In the genomic region with DNA sequence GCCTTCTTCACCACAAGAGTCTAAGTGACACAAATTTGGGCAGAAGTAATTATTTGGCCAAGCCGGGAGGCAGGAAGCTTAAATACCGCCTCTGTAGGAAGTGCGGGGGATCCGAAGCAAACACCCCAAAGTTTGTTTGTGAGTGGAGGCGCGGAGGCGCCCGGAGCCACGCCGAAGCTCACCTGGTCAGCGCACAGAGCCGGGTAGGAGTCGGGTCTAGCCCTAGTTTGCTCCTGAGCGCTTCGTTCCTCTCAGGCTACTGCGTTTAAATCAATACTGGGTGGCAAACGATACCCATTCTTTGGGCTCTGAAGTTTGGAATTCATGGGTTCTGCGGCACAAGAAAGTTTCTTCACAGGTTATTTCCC, we compare ENCODE assay signal across 8 cellular contexts. TPM values are rescaled to one million over a fixed set of nuclear protein-coding genes. Genes with fewer than 3 reads are reported as not detected.
DNase-seq lines count a peak whose midpoint lies in the region; ATAC-seq and TF ChIP-seq lines count a peak whose summit lies in the region.

No MANE protein-coding gene starts in this region.

- no peak for TF ChIP-seq CTCF in gastrocnemius medialis (IDR thresholded peaks at IDR 0.05 in 4 of 5, conservative IDR thresholded peaks at IDR 0.05 in 1 of 5)

- peaks cover 6% of the 10 kb centered on the region for H3K36me3 Mint-ChIP-seq in activated CD4-positive, alpha-beta T cell treated with anti-CD3 and anti-CD28 coated beads, Interleukin-2, amount 10 ng/mL, durations not matched to agents 24 days and 14 days (ENCODE audit: low read depth)
- H3K36me3 Mint-ChIP-seq in activated T-cell treated with anti-CD3 and anti-CD28 coated beads, Interleukin-2, amount 50 U/mL, for 72 hours (ENCODE audit: insufficient read depth in 2 of 2), result peaks cover 13 to 16% of the 10 kb centered on the region in 2 donors

- peaks cover 24% of the 10 kb centered on the region for H3K9me3 Mint-ChIP-seq in activated CD4-positive, alpha-beta T cell treated with anti-CD3 and anti-CD28 coated beads, Interleukin-2, amount 10 ng/mL, durations not matched to agents 24 days and 14 days
- peaks cover 5 to 11% of the 10 kb centered on the region in 2 donors for H3K9me3 Mint-ChIP-seq in activated T-cell treated with anti-CD3 and anti-CD28 coated beads, Interleukin-2, amount 50 U/mL, for 72 hours

- intact Hi-C loops in activated CD4-positive, alpha-beta T cell treated with anti-CD3 and anti-CD28 coated beads, Interleukin-2, amount 10 ng/mL, durations not matched to agents 24 days and 14 days (cut with micrococcal nuclease), result no loop called here
- intact Hi-C loops in right cardiac atrium (cut with DNase I), result no loop called here
- intact Hi-C loops in gastrocnemius medialis (cut with DNase I; ENCODE audit: low total_unique reads), result no loop called here

- peak overlapping the region; percentile 85 for H3K4me3 Mint-ChIP-seq in activated CD4-positive, alpha-beta T cell treated with anti-CD3 and anti-CD28 coated beads, Interleukin-2, amount 10 ng/mL, durations not matched to agents 24 days and 14 days
- H3K4me3 Mint-ChIP-seq in activated T-cell treated with anti-CD3 and anti-CD28 coated beads, Interleukin-2, amount 50 U/mL, for 72 hours, result peak overlapping the region; percentile 85 to 89

- in situ Hi-C loops in gastrocnemius medialis (cut with MboI; ENCODE audit: low sequenced_read_pairs in 4 of 4), result no loop called here

- peaks cover 4% of the 10 kb centered on the region for H3K4me1 ChIP-seq in right cardiac atrium (ENCODE audit: control insufficient read depth, insufficient read depth, low read length)
- H3K4me1 ChIP-seq in gastrocnemius medialis, result peaks cover 8 to 9% of the 10 kb centered on the region in 2 donors

- peaks cover 77% of the 10 kb centered on the region for H3K27me3 Mint-ChIP-seq in activated CD4-positive, alpha-beta T cell treated with anti-CD3 and anti-CD28 coated beads, Interleukin-2, amount 10 ng/mL, durations not matched to agents 24 days and 14 days
- peaks cover 73% of the 10 kb centered on the region for H3K27me3 Mint-ChIP-seq in activated T-cell treated with anti-CD3 and anti-CD28 coated beads, Interleukin-2, amount 50 U/mL, for 72 hours (ENCODE audit: low read depth)

- H3K4me3 ChIP-seq in right cardiac atrium (ENCODE audit: low read length) (peak overlapping the region; percentile 49), gastrocnemius medialis (peak overlapping the region; percentile 55 to 66 (median 56))

- no peaks in the 10 kb centered on the region for H3K36me3 ChIP-seq in gastrocnemius medialis

- DNase-seq in activated CD4-positive, alpha-beta T cell treated with anti-CD3 and anti-CD28 coated beads, Interleukin-2, amount 10 ng/mL, durations not matched to agents 24 days and 14 days, result peak; percentile 58
- DNase-seq in activated CD4-positive, alpha-beta T cell treated with anti-CD3 and anti-CD28 coated beads, Interleukin-2, amount 50 U/mL, for 1 hour, result no peak
- no peak for DNase-seq in activated T-cell treated with anti-CD3 and anti-CD28 coated beads, Interleukin-2, amount 50 U/mL, for 72 hours
- no peak for DNase-seq in right cardiac atrium
- no peak for DNase-seq in gastrocnemius medialis
- no peak for DNase-seq in T1000 (lab: John Stamatoyannopoulos, UW)
- DNase-seq in stimulated activated CD4-positive, alpha-beta T cell treated with anti-CD3 and anti-CD28 coated beads, Interleukin-2, amount 100 ng/mL, for 48 hours, result no peak

- no peaks in the 10 kb centered on the region for H3K9me3 ChIP-seq in right cardiac atrium (ENCODE audit: control insufficient read depth, low read length)
- peaks cover 0 to 12% (median 0%) of the 10 kb centered on the region in 3 donors for H3K9me3 ChIP-seq in gastrocnemius medialis

- H3K27ac Mint-ChIP-seq in activated CD4-positive, alpha-beta T cell treated with anti-CD3 and anti-CD28 coated beads, Interleukin-2, amount 10 ng/mL, durations not matched to agents 24 days and 14 days, result no peak overlapping the region
- no peak overlapping the region for H3K27ac Mint-ChIP-seq in activated T-cell treated with anti-CD3 and anti-CD28 coated beads, Interleukin-2, amount 50 U/mL, for 72 hours

- TF ChIP-seq POLR2A in gastrocnemius medialis (IDR thresholded peaks at IDR 0.05), result no peak

- H3K27ac ChIP-seq in right cardiac atrium (ENCODE audit: low read length), result no peak overlapping the region
- H3K27ac ChIP-seq in gastrocnemius medialis, result no peak overlapping the region

- 3% methylated on average over 18 of the region's 18 CpGs for WGBS in right cardiac atrium

- ATAC-seq in activated T-cell treated with anti-CD3 and anti-CD28 coated beads, Interleukin-2, amount 50 U/mL, for 72 hours (replicated peaks in 1 of 2), result peak; percentile 18 to 34
- ATAC-seq in right cardiac atrium (peak; percentile 15 to 44), gastrocnemius medialis (no peak), GM19397 (IDR thresholded peaks at IDR 0.05; ENCODE audit: unreplicated experiment) (no peak)

- H3K4me1 Mint-ChIP-seq in activated CD4-positive, alpha-beta T cell treated with anti-CD3 and anti-CD28 coated beads, Interleukin-2, amount 10 ng/mL, durations not matched to agents 24 days and 14 days, result peaks cover 16% of the 10 kb centered on the region
- peaks cover 13% of the 10 kb centered on the region for H3K4me1 Mint-ChIP-seq in activated T-cell treated with anti-CD3 and anti-CD28 coated beads, Interleukin-2, amount 50 U/mL, for 72 hours (ENCODE audit: low read depth)

- H3K27me3 ChIP-seq in right cardiac atrium (ENCODE audit: control insufficient read depth, insufficient read depth) (no peaks in the 10 kb centered on the region), gastrocnemius medialis (peaks cover 26 to 48% (median 29%) of the 10 kb centered on the region in 3 donors)

RNA-seq across cellular contexts. Expression of a gene that starts 0.9 kb away (rescaled TPM):
- 1.0 and 1.1 TPM in 2 replicates for total RNA-seq in activated CD4-positive, alpha-beta T cell treated with anti-CD3 and anti-CD28 coated beads, Interleukin-2, amount 10 ng/mL, durations not matched to agents 24 days and 14 days
- total RNA-seq in activated T-cell treated with anti-CD3 and anti-CD28 coated beads, Interleukin-2, amount 50 U/mL, for 72 hours, result 1 to 10 TPM; 3.3 to 4.2 TPM
- 10 to 100 TPM; 21.6 to 33.6 (median 27.8) TPM for total RNA-seq in right cardiac atrium
- 6.9 TPM for polyA plus RNA-seq in right cardiac atrium
- total RNA-seq in gastrocnemius medialis, result 10 to 100 TPM in 2 of 4 donors, 1 to 10 TPM in 2; 6.8 to 11.9 (median 9.0) TPM

RNA-seq across cellular contexts. Expression of a gene that starts 26.1 kb away (rescaled TPM):
- total RNA-seq in activated CD4-positive, alpha-beta T cell treated with anti-CD3 and anti-CD28 coated beads, Interleukin-2, amount 10 ng/mL, durations not matched to agents 24 days and 14 days, result 26.0 and 26.3 TPM in 2 replicates
- total RNA-seq in activated T-cell treated with anti-CD3 and anti-CD28 coated beads, Interleukin-2, amount 50 U/mL, for 72 hours, result 10 to 100 TPM; 21.9 to 27.4 TPM
- 10 to 100 TPM; 12.3 to 21.1 (median 18.5) TPM for total RNA-seq in right cardiac atrium
- 6.4 TPM for polyA plus RNA-seq in right cardiac atrium
- total RNA-seq in gastrocnemius medialis, result 10 to 100 TPM in 3 of 4 donors, 1 to 10 TPM in 1; 9.0 to 22.7 (median 15.3) TPM

RNA-seq across cellular contexts. Expression of a gene that starts 52.6 kb away (rescaled TPM):
- not detected in 2 replicates for total RNA-seq in activated CD4-positive, alpha-beta T cell treated with anti-CD3 and anti-CD28 coated beads, Interleukin-2, amount 10 ng/mL, durations not matched to agents 24 days and 14 days
- total RNA-seq in activated T-cell treated with anti-CD3 and anti-CD28 coated beads, Interleukin-2, amount 50 U/mL, for 72 hours, result not detected
- total RNA-seq in right cardiac atrium (under 1 TPM in 1 of 4 donors, not detected in 3; 0.09 TPM), gastrocnemius medialis (not detected)
- polyA plus RNA-seq in right cardiac atrium, result 0.07 TPM

Comparison
In these comparisons a context has a peak if more than half of its experiments do, and no peak if none do; other contexts are left out.
1. ATAC-seq: peak in activated T-cell treated with anti-CD3 and anti-CD28 coated beads, Interleukin-2, amount 50 U/mL, for 72 hours (2 of 2) and right cardiac atrium (2 of 2); none in gastrocnemius medialis (0 of 2) and GM19397 (single experiment).